24 cellular contexts compared by ENCODE assay signal in genomic region chr3:195083659-195084058, GRCh38.
A peak's percentile ranks its signal among the peaks of the same experiment; 100 is the strongest.
DNase-seq lines count a peak whose midpoint lies in the region; ATAC-seq and TF ChIP-seq lines count a peak whose summit lies in the region.
"Had no signal": no experiment of that assay in that cellular context is flagged by ENCODE, and none has a peak within 500 bp of the region (broad histone marks: within the 10 kb centered on the region; RNA-seq: fewer than 3 reads in every experiment).

No MANE protein-coding gene starts in this region.

- no peaks in the 10 kb centered on the region for H3K9me3 Mint-ChIP-seq in type B pancreatic cell
- H3K9me3 Mint-ChIP-seq: CD8-positive, alpha-beta memory T cell; H9; HFFc6 had no signal

- H3K36me3 Mint-ChIP-seq in type B pancreatic cell (no peaks in the 10 kb centered on the region), T-helper 17 cell (ENCODE audit: low read depth) (no peaks in the 10 kb centered on the region)

- no peak for TF ChIP-seq POLR2A in adrenal gland (IDR thresholded peaks at IDR 0.05)

- 93 to 97% (median 95%) methylated on average over 15 of the region's 15 CpGs for WGBS in adrenal gland, 4 donors

- H3K4me3 Mint-ChIP-seq in type B pancreatic cell (no peak overlapping the region), T-helper 17 cell (no peak overlapping the region)
- H3K4me3 Mint-ChIP-seq: CD8-positive, alpha-beta memory T cell; H9; HFFc6 had no signal

- no peaks in the 10 kb centered on the region for H3K9me3 ChIP-seq in RWPE2 (ENCODE audit: severe bottlenecking)
- no peaks in the 10 kb centered on the region for H3K9me3 ChIP-seq in lower lobe of right lung
- H3K9me3 ChIP-seq in T-helper 17 cell (ENCODE audit: control insufficient read depth, low read length, poor library complexity, severe bottlenecking), result no peaks in the 10 kb centered on the region
- H3K9me3 ChIP-seq in adrenal gland (replicated peaks in 1 of 3), result no peaks in the 10 kb centered on the region
- H3K9me3 ChIP-seq: SK-N-SH had no signal

- H3K36me3 ChIP-seq in RWPE2 (ENCODE audit: low read depth), result no peaks in the 10 kb centered on the region
- no peaks in the 10 kb centered on the region for H3K36me3 ChIP-seq in lower lobe of right lung
- H3K36me3 ChIP-seq in adrenal gland (replicated peaks in 1 of 2), result no peaks in the 10 kb centered on the region

- intact Hi-C loops in Right ventricle myocardium superior (cut with DNase I), result no loop called here
- intact Hi-C loops in left cardiac atrium (cut with DNase I), result no loop called here
- intact Hi-C loops in lower lobe of right lung (cut with DNase I), result no loop called here
- intact Hi-C loops in adrenal gland (cut with DNase I), result no loop called here

- no peaks in the 10 kb centered on the region for H3K27me3 ChIP-seq in RWPE2 (ENCODE audit: insufficient read depth, poor library complexity, severe bottlenecking)
- H3K27me3 ChIP-seq in lower lobe of right lung (ENCODE audit: low read depth), result no peaks in the 10 kb centered on the region
- no peaks in the 10 kb centered on the region for H3K27me3 ChIP-seq in adrenal gland

- no peak for TF ChIP-seq CTCF in RWPE2 (IDR thresholded peaks at IDR 0.05; ENCODE audit: poor library complexity, severe bottlenecking)
- TF ChIP-seq CTCF in lower lobe of right lung (IDR thresholded peaks at IDR 0.05), result no peak
- no peak for TF ChIP-seq CTCF in type B pancreatic cell (conservative IDR thresholded peaks at IDR 0.05)
- no peak for TF ChIP-seq CTCF in adrenal gland (IDR thresholded peaks at IDR 0.05)

- H3K27ac Mint-ChIP-seq in type B pancreatic cell (peak overlapping the region; percentile 46), T-helper 17 cell (no peak overlapping the region)
- H3K27ac Mint-ChIP-seq: HFFc6 had no signal

- H3K27ac ChIP-seq in RWPE2 (ENCODE audit: poor library complexity, severe bottlenecking) (no peak overlapping the region), lower lobe of right lung (no peak overlapping the region), adrenal gland (no peak overlapping the region)
- H3K27ac ChIP-seq: C4-2B, GM23248, KMS-11 had no signal

- no peaks in the 10 kb centered on the region for H3K4me1 ChIP-seq in RWPE2 (ENCODE audit: insufficient read depth, poor library complexity, severe bottlenecking)
- peaks cover 32% of the 10 kb centered on the region for H3K4me1 ChIP-seq in lower lobe of right lung
- peaks cover 0 to 3% of the 10 kb centered on the region in 2 donors for H3K4me1 ChIP-seq in adrenal gland (replicated peaks in 1 of 2)

- H3K4me1 Mint-ChIP-seq in type B pancreatic cell (ENCODE audit: unreplicated experiment), result peaks cover 50% of the 10 kb centered on the region
- H3K4me1 Mint-ChIP-seq in T-helper 17 cell, result peaks cover 19% of the 10 kb centered on the region

- no peaks in the 10 kb centered on the region for H3K27me3 Mint-ChIP-seq in type B pancreatic cell
- H3K27me3 Mint-ChIP-seq in T-helper 17 cell, result no peaks in the 10 kb centered on the region
- H3K27me3 Mint-ChIP-seq: CD8-positive, alpha-beta memory T cell had no signal

- ATAC-seq in Right ventricle myocardium superior (ENCODE audit: poor library complexity) (no peak), left cardiac atrium (no peak), RWPE2 (ENCODE audit: low read depth) (no peak), lower lobe of right lung (no peak), T-helper 17 cell (no peak)

- H3K4me3 ChIP-seq in RWPE2 (ENCODE audit: severe bottlenecking) (no peak overlapping the region), lower lobe of right lung (no peak overlapping the region), adrenal gland (no peak overlapping the region)
- H3K4me3 ChIP-seq: GM23248 had no signal

- DNase-seq in Right ventricle myocardium superior (peak; percentile 22), left cardiac atrium (no peak), RWPE2 (ENCODE audit: low spot score) (peak; percentile 15), lower lobe of right lung (peak; percentile 12), type B pancreatic cell (ENCODE audit: extremely low spot score, unreplicated experiment) (no peak), T-helper 17 cell (no peak), adrenal gland (no peak)
- DNase-seq: 8988T; CD8-positive, alpha-beta memory T cell; GM23248; H9; HFFc6; IMR-90; MV-4-11; NCI-H1105 treated with DMSO at 0.1 percent for 48 hours; NCI-H1694; NCI-H2081; NCI-H2171; NCI-H524 treated with DMSO at 0.1 percent for 48 hours; OCI-M1; SHP77 treated with DMSO at 0.1 percent for 48 hours; SK-N-SH had no signal

Comparison
In these comparisons a context has a peak if more than half of its experiments do, and no peak if none do; other contexts are left out.
1. DNase-seq: peak in Right ventricle myocardium superior (single experiment), RWPE2 (single experiment) and lower lobe of right lung (single experiment); none in left cardiac atrium (single experiment), type B pancreatic cell (single experiment), T-helper 17 cell (0 of 3) and adrenal gland (0 of 7).